7 cellular contexts compared by ENCODE assay signal in the genomic region with DNA sequence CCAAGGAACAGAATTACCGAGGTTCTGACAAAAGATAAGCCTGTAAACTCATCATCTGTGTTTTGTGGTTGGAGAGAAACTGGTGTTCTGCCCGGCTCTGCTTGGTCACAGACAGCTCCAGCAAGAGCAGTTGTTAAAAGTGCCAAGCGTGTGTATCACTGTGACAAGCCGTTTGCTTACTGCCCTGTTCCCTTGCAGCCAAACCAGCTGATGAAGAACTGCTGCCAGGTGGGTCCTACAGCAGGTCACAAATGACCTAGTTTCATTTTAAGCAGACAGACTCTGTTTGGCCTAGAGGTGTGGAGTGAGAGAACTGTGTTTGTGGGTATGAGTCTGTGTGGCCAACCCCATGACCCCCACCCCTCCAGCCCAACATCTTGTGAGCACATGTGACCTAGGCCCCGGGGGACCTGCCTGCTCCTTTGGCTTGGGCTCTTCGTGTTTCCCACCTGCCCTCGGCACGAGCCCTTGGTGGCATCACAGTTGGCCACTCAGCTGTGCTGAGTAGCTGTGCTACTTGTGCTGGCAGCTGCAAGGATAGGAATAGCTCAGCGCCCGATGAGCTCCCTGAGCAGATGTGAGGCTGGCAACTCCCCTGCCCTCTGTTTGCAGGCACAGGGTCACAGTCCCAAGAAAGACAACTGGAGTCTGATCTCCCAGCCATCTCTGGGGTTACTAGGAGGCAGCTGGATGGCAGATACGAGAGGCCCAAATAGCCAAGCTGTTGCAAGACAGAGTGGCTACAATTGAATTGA. TPM values are rescaled to one million over a fixed set of nuclear protein-coding genes. Genes with fewer than 3 reads are reported as not detected.
DNase-seq lines count a peak whose midpoint lies in the region; ATAC-seq and TF ChIP-seq lines count a peak whose summit lies in the region.

No MANE protein-coding gene starts in this region.

- ATAC-seq in GM19397 (IDR thresholded peaks at IDR 0.05; ENCODE audit: unreplicated experiment) (peak; percentile 63), HG03108 (IDR thresholded peaks at IDR 0.05; ENCODE audit: unreplicated experiment) (peak; percentile 67), GM18519 (IDR thresholded peaks at IDR 0.05; ENCODE audit: low FRiP score, unreplicated experiment) (no peak)

- no peaks in the 10 kb centered on the region for H3K9me3 ChIP-seq in tibial nerve

- DNase-seq in anterior cingulate cortex (lab: John Stamatoyannopoulos, UW) = peak in 34 of 58 donors; percentile 22 to 82 (median 58)
- DNase-seq in posterior cingulate gyrus = peak in 6 of 10 donors; percentile 27 to 94 (median 65)
- DNase-seq in NOMO-1 (lab: John Stamatoyannopoulos, UW; ENCODE audit: unreplicated experiment in 2 of 2) = no peak
- DNase-seq in tibial nerve (ENCODE audit: low spot score in 2 of 2) = no peak

- no peak for TF ChIP-seq POLR2A in tibial nerve (IDR thresholded peaks at IDR 0.05)

- peaks cover 0 to 36% (median 0%) of the 10 kb centered on the region in 3 donors for H3K36me3 ChIP-seq in tibial nerve

- H3K4me3 ChIP-seq in tibial nerve = no peak overlapping the region

- H3K4me1 ChIP-seq in tibial nerve = peaks cover 0 to 39% (median 5%) of the 10 kb centered on the region in 4 donors

- WGBS in tibial nerve, 2 donors = 58 to 66% methylated on average over 10 to 11 of the region's 11 CpGs

- no peak overlapping the region for H3K27ac ChIP-seq in tibial nerve

- no peak for TF ChIP-seq CTCF in tibial nerve (IDR thresholded peaks at IDR 0.05)

- H3K27me3 ChIP-seq in tibial nerve = no peaks in the 10 kb centered on the region

- intact Hi-C loops in posterior cingulate gyrus (cut with DNase I) = no loop called here

- no peak for TF ChIP-seq EP300 in tibial nerve (IDR thresholded peaks at IDR 0.05)

RNA-seq across cellular contexts. Expression of a gene that starts 9.7 kb away (rescaled TPM):
- total RNA-seq in tibial nerve = 1 to 10 TPM in 3 of 4 donors, under 1 TPM in 1; 0.60 to 3.7 (median 1.3) TPM

RNA-seq across cellular contexts. Expression of a gene that starts 38.2 kb away (rescaled TPM):
- 10 to 100 TPM in 1 of 4 donors, 1 to 10 TPM in 3; 5.9 to 24.1 (median 7.6) TPM for total RNA-seq in tibial nerve

Comparison
In these comparisons a context has a peak if more than half of its experiments do, and no peak if none do; other contexts are left out.
1. DNase-seq: peak in anterior cingulate cortex (34 of 58) and posterior cingulate gyrus (6 of 10); none in NOMO-1 (0 of 2) and tibial nerve (0 of 2).